In genomic region chr7:29490094-29490607, GRCh38 we compare ENCODE assay signal across 16 cellular contexts.
DNase-seq lines count a peak whose midpoint lies in the region; ATAC-seq, FAIRE-seq and TF ChIP-seq lines count a peak whose summit lies in the region.
"Had no signal": no experiment of that assay in that cellular context is flagged by ENCODE, and none has a peak within 500 bp of the region (broad histone marks: within the 10 kb centered on the region; RNA-seq: fewer than 3 reads in every experiment).

No MANE protein-coding gene starts in this region.

- no peaks in the 10 kb centered on the region for H3K79me2 ChIP-seq in endothelial cell of umbilical vein (ENCODE audit: control insufficient read depth, insufficient read depth, low read length)

- no TSS peak for BruUV-seq in endothelial cell of umbilical vein (replicated peaks; lab: Mats Ljungman, UMichigan)

- FAIRE-seq in endothelial cell of umbilical vein (lab: Jason Lieb, UNC), result no peak

- intact Hi-C loops in endothelial cell of umbilical vein (cut with micrococcal nuclease), result no loop called here
- intact Hi-C loops in activated CD4-positive, alpha-beta memory T cell treated with anti-CD3 and anti-CD28 coated beads for 36 hours (cut with micrococcal nuclease), result no loop called here

- no peak overlapping the region for H3K4me3 Mint-ChIP-seq in HFFc6
- no peak overlapping the region for H3K4me3 Mint-ChIP-seq in activated CD4-positive, alpha-beta memory T cell treated with anti-CD3 and anti-CD28 coated beads for 36 hours

- no peaks in the 10 kb centered on the region for H3K27me3 ChIP-seq in endothelial cell of umbilical vein (ENCODE audit: control insufficient read depth in 2 of 2, insufficient read depth in 2 of 2, low read length in 2 of 2)

- peak overlapping the region; percentile 4; the same call in 1 of the 2 replicates for H3K27ac Mint-ChIP-seq in HFFc6
- H3K27ac Mint-ChIP-seq in activated CD4-positive, alpha-beta memory T cell treated with anti-CD3 and anti-CD28 coated beads for 36 hours, result no peak overlapping the region

- H2AFZ ChIP-seq in endothelial cell of umbilical vein (ENCODE audit: low read depth, low read length), result no peak overlapping the region

- H3K4me1 ChIP-seq in endothelial cell of umbilical vein (ENCODE audit: control insufficient read depth, extremely low read depth, insufficient read depth, low read length), result peaks cover 36% of the 10 kb centered on the region

- H3K9ac ChIP-seq in endothelial cell of umbilical vein (replicated peaks; ENCODE audit: extremely low read depth, insufficient read depth, low read length), result no peak overlapping the region

- H3K27ac ChIP-seq in endothelial cell of umbilical vein (ENCODE audit: insufficient read depth, low read depth, low read length) (peak overlapping the region; percentile 89), substantia nigra (ENCODE audit: low read depth, low read length, poor library complexity, severe bottlenecking) (peak overlapping the region; percentile 98)
- H3K27ac ChIP-seq: SK-N-MC had no signal

- TF ChIP-seq CTCF in HFFc6 (IDR thresholded peaks at IDR 0.05), result no peak
- TF ChIP-seq CTCF in endothelial cell of umbilical vein (IDR thresholded peaks at IDR 0.05; ENCODE audit: extremely low read depth in 1 of 2, insufficient read depth in 1 of 2, low read depth in 1 of 2, low read length in 2 of 2), result no peak

- no peaks in the 10 kb centered on the region for H3K36me3 Mint-ChIP-seq in HFFc6 (ENCODE audit: low read depth)
- no peaks in the 10 kb centered on the region for H3K36me3 Mint-ChIP-seq in activated CD4-positive, alpha-beta memory T cell treated with anti-CD3 and anti-CD28 coated beads for 36 hours

- no peaks in the 10 kb centered on the region for H3K9me3 ChIP-seq in endothelial cell of umbilical vein (replicated peaks; ENCODE audit: control insufficient read depth, insufficient read depth, low read length)
- H3K9me3 ChIP-seq: HAP-1 had no signal

- H3K9me1 ChIP-seq in endothelial cell of umbilical vein (replicated peaks; ENCODE audit: control insufficient read depth, extremely low read depth, insufficient read depth, low read length), result no peaks in the 10 kb centered on the region

- no peaks in the 10 kb centered on the region for H3K36me3 ChIP-seq in endothelial cell of umbilical vein (ENCODE audit: control insufficient read depth in 2 of 2, extremely low read depth in 1 of 2, insufficient read depth in 2 of 2, low read length in 2 of 2)
- H3K36me3 ChIP-seq: HAP-1 had no signal

- CTCF ChIA-PET in endothelial cell of umbilical vein (lab: Charles Lee), result no interaction called here
- CTCF ChIA-PET in activated CD4-positive, alpha-beta memory T cell treated with anti-CD3 and anti-CD28 coated beads for 36 hours (lab: Charles Lee), result no interaction called here

- POLR2A ChIA-PET in endothelial cell of umbilical vein (lab: Charles Lee), result no interaction called here
- POLR2A ChIA-PET in activated CD4-positive, alpha-beta memory T cell treated with anti-CD3 and anti-CD28 coated beads for 36 hours (lab: Charles Lee), result no interaction called here

- H3K27me3 Mint-ChIP-seq in HFFc6 (ENCODE audit: insufficient read depth), result 0 out of 2 replicates have a peak, but pooled peaks cover 2% of the 10 kb centered on the region
- no peaks in the 10 kb centered on the region for H3K27me3 Mint-ChIP-seq in activated CD4-positive, alpha-beta memory T cell treated with anti-CD3 and anti-CD28 coated beads for 36 hours

- no peak overlapping the region for H3K4me2 ChIP-seq in endothelial cell of umbilical vein (ENCODE audit: insufficient read depth, low read length)

- no peak for ATAC-seq in SK-N-SH treated with all-trans-retinoic acid at 6 μM for 48 hours
- ATAC-seq: Panc1, Right ventricle myocardium inferior had no signal

- TF ChIP-seq POLR2A in endothelial cell of umbilical vein (IDR thresholded peaks at IDR 0.05; ENCODE audit: low read depth, low read length), result no peak

- H3K9me3 Mint-ChIP-seq in HFFc6, result no peaks in the 10 kb centered on the region
- no peaks in the 10 kb centered on the region for H3K9me3 Mint-ChIP-seq in activated CD4-positive, alpha-beta memory T cell treated with anti-CD3 and anti-CD28 coated beads for 36 hours

- no peaks in the 10 kb centered on the region for H4K20me1 ChIP-seq in endothelial cell of umbilical vein (replicated peaks; ENCODE audit: control insufficient read depth, extremely low read depth, insufficient read depth, low read length)

- DNase-seq in HFFc6 (no peak), endothelial cell of umbilical vein (ENCODE audit: low read depth, low spot score) (no peak), substantia nigra (lab: John Stamatoyannopoulos, UW) (no peak), globus pallidus (ENCODE audit: low spot score) (no peak)
- DNase-seq in stimulated activated CD4-positive, alpha-beta T cell treated with anti-CD3 and anti-CD28 coated beads, Interleukin-4, amount 100 ng/mL, for 24 hours, result no peak
- DNase-seq in activated CD4-positive, alpha-beta memory T cell treated with anti-CD3 and anti-CD28 coated beads for 36 hours, result no peak
- DNase-seq: ACHN, COR-L47, DMS153, NCI-H2029 treated with DMSO at 0.1 percent for 48 hours, NCI-H510A had no signal

- dilution Hi-C loops in endothelial cell of umbilical vein (cut with MboI; ENCODE audit: extremely low pct_ligation_motif_present, low sequenced_read_pairs), result no loop called here

- H3K4me1 Mint-ChIP-seq in HFFc6 (ENCODE audit: low read depth), result peaks cover 30% of the 10 kb centered on the region
- H3K4me1 Mint-ChIP-seq in activated CD4-positive, alpha-beta memory T cell treated with anti-CD3 and anti-CD28 coated beads for 36 hours (ENCODE audit: low read depth), result no peaks in the 10 kb centered on the region

- H3K4me3 ChIP-seq in endothelial cell of umbilical vein (replicated peaks in 1 of 3; ENCODE audit: insufficient read depth in 1 of 3, low read depth in 1 of 3, low read length in 3 of 3), result no peak overlapping the region
- H3K4me3 ChIP-seq: HAP-1, SK-N-MC had no signal

TF ChIP-seq in SK-N-SH treated with all-trans-retinoic acid at 6 μM for 48 hours, 23 proteins besides CTCF, POLR2A, EP300 and RAD21 (continues in another document):
- TF ChIP-seq PPARA (CRISPR knock-in tag; IDR thresholded peaks at IDR 0.05; ENCODE audit: borderline replicate concordance) (no peak), CSRNP3 (CRISPR knock-in tag; IDR thresholded peaks at IDR 0.05) (no peak), POU6F1 (CRISPR knock-in tag; IDR thresholded peaks at IDR 0.05; ENCODE audit: borderline replicate concordance, low read depth) (no peak), ISL1 (CRISPR knock-in tag; IDR thresholded peaks at IDR 0.05) (no peak)

TF ChIP-seq in endothelial cell of umbilical vein, 7 proteins besides CTCF, POLR2A, EP300 and RAD21:
- TF ChIP-seq MAX (IDR thresholded peaks at IDR 0.05; ENCODE audit: insufficient read depth, insufficient read length), result no peak
- no peak for TF ChIP-seq FOS (IDR thresholded peaks at IDR 0.05; ENCODE audit: borderline replicate concordance, insufficient read depth, low read length)
- no peak for TF ChIP-seq GATA2 (IDR thresholded peaks at IDR 0.05; ENCODE audit: insufficient read depth, insufficient read length, low read depth, low read length)
- TF ChIP-seq POLR2AphosphoS5 (IDR thresholded peaks at IDR 0.05; ENCODE audit: insufficient read depth, low read depth, low read length), result no peak
